ENCODE assay signal across 13 cellular contexts in the genomic region with DNA sequence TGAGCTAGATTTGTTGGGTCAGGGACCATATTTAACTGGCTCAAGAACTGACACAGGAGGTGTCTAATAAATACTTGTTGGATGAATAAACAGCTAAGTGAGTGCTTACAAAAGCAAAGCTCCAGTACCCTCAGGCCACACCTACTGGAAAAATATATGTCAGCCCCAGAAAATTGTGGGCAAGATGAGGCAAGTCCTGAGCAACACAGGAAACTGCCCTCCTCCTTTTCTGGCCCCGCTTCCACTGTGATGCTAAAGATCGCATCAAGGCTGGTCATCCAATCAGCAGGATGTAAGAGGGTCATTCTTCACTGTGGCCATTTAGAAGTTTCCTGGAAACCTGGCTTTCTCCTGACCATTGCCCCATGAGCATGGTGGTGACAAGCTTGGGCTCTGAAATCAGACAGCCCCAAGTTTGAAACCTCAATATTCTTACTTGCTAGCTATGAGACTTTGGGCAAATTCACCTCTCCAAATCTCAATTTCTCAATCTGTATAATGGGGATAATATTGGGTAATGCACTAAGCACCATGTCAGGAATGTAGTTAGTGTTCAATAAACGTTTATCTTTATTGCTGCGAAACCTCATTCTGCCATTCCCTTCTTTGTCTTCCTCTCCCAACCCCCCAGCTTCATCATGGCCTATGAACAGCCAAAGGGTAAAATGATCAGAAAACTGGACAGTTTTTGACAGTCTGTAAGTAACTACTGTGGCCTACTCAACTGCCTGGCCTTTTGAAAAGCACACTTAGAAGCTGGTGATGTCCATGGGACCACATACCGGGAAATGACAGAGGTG.
DNase-seq lines count a peak whose midpoint lies in the region; ATAC-seq, FAIRE-seq and TF ChIP-seq lines count a peak whose summit lies in the region.
"Had no signal": no experiment of that assay in that cellular context is flagged by ENCODE, and none has a peak within 500 bp of the region (broad histone marks: within the 10 kb centered on the region; RNA-seq: fewer than 3 reads in every experiment).

No MANE protein-coding gene starts in this region.

- WGBS in esophagus muscularis mucosa: 94% methylated on average over 5 of the region's 5 CpGs

- H3K9me3 ChIP-seq in esophagus muscularis mucosa: peaks cover 0 to 3% (median under 1%) of the 10 kb centered on the region in 4 donors

- no peak for TF ChIP-seq CTCF in bronchial epithelial cell (IDR thresholded peaks at IDR 0.05; ENCODE audit: insufficient read depth, low read length, severe bottlenecking)
- TF ChIP-seq CTCF in esophagus muscularis mucosa (IDR thresholded peaks at IDR 0.05): no peak

- peaks cover 24% of the 10 kb centered on the region for H3K4me1 Mint-ChIP-seq in activated CD4-positive, alpha-beta T cell treated with anti-CD3 and anti-CD28 coated beads, Interleukin-2, amount 10 ng/mL, durations not matched to agents 7 days and 5 days

- no peak for ATAC-seq in GM18909 (IDR thresholded peaks at IDR 0.05; ENCODE audit: poor library complexity, unreplicated experiment)

- DNase-seq in activated CD4-positive, alpha-beta T cell treated with anti-CD3 and anti-CD28 coated beads for 48 hours: peak; percentile 12
- no peak for DNase-seq in activated CD4-positive, alpha-beta T cell treated with anti-CD3 and anti-CD28 coated beads, Interleukin-2, amount 10 ng/mL, durations not matched to agents 7 days and 5 days
- peak; percentile 5 for DNase-seq in MV-4-11 (lab: John Stamatoyannopoulos, UW)
- peak; percentile 98 for DNase-seq in bronchial epithelial cell (ENCODE audit: low read depth)
- DNase-seq in renal cortical epithelial cell (ENCODE audit: low read depth): peak; percentile 17
- DNase-seq in esophagus muscularis mucosa (ENCODE audit: extremely low spot score): no peak
- DNase-seq in central memory CD4-positive, alpha-beta T cell: no peak
- DNase-seq: amygdala; effector memory CD4-positive, alpha-beta T cell; NCI-H2107; RPMI8226; stimulated activated CD4-positive, alpha-beta T cell treated with anti-CD3 and anti-CD28 coated beads, Interleukin-2, amount 100 ng/mL, for 24 hours had no signal

- no peaks in the 10 kb centered on the region for H3K27me3 ChIP-seq in bronchial epithelial cell (ENCODE audit: control insufficient read depth, insufficient read depth, low read length)
- no peaks in the 10 kb centered on the region for H3K27me3 ChIP-seq in esophagus muscularis mucosa

- no peaks in the 10 kb centered on the region for H3K27me3 Mint-ChIP-seq in activated CD4-positive, alpha-beta T cell treated with anti-CD3 and anti-CD28 coated beads, Interleukin-2, amount 10 ng/mL, durations not matched to agents 7 days and 5 days

- peaks cover 5% of the 10 kb centered on the region for H3K36me3 Mint-ChIP-seq in activated CD4-positive, alpha-beta T cell treated with anti-CD3 and anti-CD28 coated beads, Interleukin-2, amount 10 ng/mL, durations not matched to agents 7 days and 5 days (ENCODE audit: low read depth)

- no peak for TF ChIP-seq POLR2A in esophagus muscularis mucosa (IDR thresholded peaks at IDR 0.05; ENCODE audit: low read depth)

- H3K4me3 ChIP-seq in bronchial epithelial cell (ENCODE audit: low read depth, low read length) (no peak overlapping the region), esophagus muscularis mucosa (no peak overlapping the region)

- H3K36me3 ChIP-seq in bronchial epithelial cell (ENCODE audit: control insufficient read depth, insufficient read depth, low read length): no peaks in the 10 kb centered on the region
- no peaks in the 10 kb centered on the region for H3K36me3 ChIP-seq in esophagus muscularis mucosa

- no peak for TF ChIP-seq EP300 in esophagus muscularis mucosa (IDR thresholded peaks at IDR 0.05)

- H3K27ac Mint-ChIP-seq in activated CD4-positive, alpha-beta T cell treated with anti-CD3 and anti-CD28 coated beads, Interleukin-2, amount 10 ng/mL, durations not matched to agents 7 days and 5 days: no peak overlapping the region

- POLR2A ChIA-PET in activated CD4-positive, alpha-beta T cell treated with anti-CD3 and anti-CD28 coated beads, Interleukin-2, amount 10 ng/mL, durations not matched to agents 7 days and 5 days (lab: Charles Lee): no interaction called here

- H3K4me1 ChIP-seq in esophagus muscularis mucosa: peaks cover 0 to 27% (median 20%) of the 10 kb centered on the region in 4 donors

- H3K9me3 Mint-ChIP-seq in activated CD4-positive, alpha-beta T cell treated with anti-CD3 and anti-CD28 coated beads, Interleukin-2, amount 10 ng/mL, durations not matched to agents 7 days and 5 days: peaks cover 7% of the 10 kb centered on the region

- CTCF ChIA-PET in activated CD4-positive, alpha-beta T cell treated with anti-CD3 and anti-CD28 coated beads, Interleukin-2, amount 10 ng/mL, durations not matched to agents 7 days and 5 days (lab: Charles Lee): interaction anchor here (1.0 to 2.6 kb wide), 4 partner anchors 10 to 26 kb away, joined by 4 to 13 read pairs (median 6); no protein-coding TSS in a partner anchor

- peak; percentile 97 for FAIRE-seq in bronchial epithelial cell (lab: Jason Lieb, UNC)

- H3K4me3 Mint-ChIP-seq in activated CD4-positive, alpha-beta T cell treated with anti-CD3 and anti-CD28 coated beads, Interleukin-2, amount 10 ng/mL, durations not matched to agents 7 days and 5 days: no peak overlapping the region

- intact Hi-C loops in esophagus muscularis mucosa (cut with DNase I): no loop called here

- H3K27ac ChIP-seq in esophagus muscularis mucosa (replicated peaks in 1 of 4): no peak overlapping the region

Comparison
In these comparisons a context has a peak if more than half of its experiments do, and no peak if none do; other contexts are left out.
1. DNase-seq: peak in activated CD4-positive, alpha-beta T cell treated with anti-CD3 and anti-CD28 coated beads for 48 hours (single experiment), MV-4-11 (single experiment), bronchial epithelial cell (single experiment) and renal cortical epithelial cell (single experiment); none in activated CD4-positive, alpha-beta T cell treated with anti-CD3 and anti-CD28 coated beads, Interleukin-2, amount 10 ng/mL, durations not matched to agents 7 days and 5 days (single experiment), esophagus muscularis mucosa (single experiment) and central memory CD4-positive, alpha-beta T cell (single experiment).